1 cellular context compared by ENCODE assay signal in the genomic region with DNA sequence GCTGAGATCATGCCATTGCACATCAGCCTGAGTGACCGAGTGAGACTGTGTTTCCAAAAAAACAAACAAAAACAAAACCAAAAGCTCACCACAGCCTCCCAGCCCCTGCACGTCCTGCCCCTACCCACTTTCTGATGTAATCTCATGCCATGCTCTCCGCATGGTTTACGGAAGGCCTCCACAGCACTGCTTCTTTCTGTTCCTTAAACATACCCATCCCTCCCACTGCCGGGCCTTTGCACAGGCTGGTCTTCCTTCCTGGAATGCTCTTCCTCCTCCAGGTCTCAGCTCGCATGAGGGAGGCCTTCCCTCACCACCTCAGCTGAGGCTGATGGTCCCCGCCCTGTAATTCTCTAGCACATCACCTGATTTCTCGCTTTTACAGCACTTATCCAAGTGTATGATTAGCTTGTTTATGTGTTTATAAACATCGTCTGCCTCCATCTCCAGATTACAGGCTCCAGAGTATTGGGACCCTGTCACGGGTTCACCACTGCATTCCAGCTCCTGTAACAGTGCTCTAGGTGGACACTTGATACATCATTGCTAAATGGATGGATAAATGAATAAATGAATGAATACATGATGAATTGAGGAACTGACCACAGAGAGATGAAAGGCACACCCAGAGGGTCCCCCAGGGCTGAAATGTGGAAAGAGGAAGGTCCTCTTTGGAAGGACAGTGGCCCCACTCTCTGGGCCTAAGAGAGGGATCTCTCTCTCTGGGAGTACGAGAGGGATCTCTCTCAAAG.
TF ChIP-seq lines count a peak whose summit lies in the region.

No MANE protein-coding gene starts in this region.

TF ChIP-seq in endothelial cell of umbilical vein, 7 proteins besides CTCF, POLR2A, EP300 and RAD21 (continued from another document):
- TF ChIP-seq, protein P1, sequence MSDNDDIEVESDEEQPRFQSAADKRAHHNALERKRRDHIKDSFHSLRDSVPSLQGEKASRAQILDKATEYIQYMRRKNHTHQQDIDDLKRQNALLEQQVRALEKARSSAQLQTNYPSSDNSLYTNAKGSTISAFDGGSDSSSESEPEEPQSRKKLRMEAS (IDR thresholded peaks at IDR 0.05; ENCODE audit: insufficient read depth, insufficient read length), result no peak
- TF ChIP-seq POLR2AphosphoS5 (IDR thresholded peaks at IDR 0.05; ENCODE audit: insufficient read depth, low read depth, low read length) (no peak), FOS (IDR thresholded peaks at IDR 0.05; ENCODE audit: borderline replicate concordance, insufficient read depth, low read length) (no peak), JUN (IDR thresholded peaks at IDR 0.05; ENCODE audit: borderline replicate concordance, insufficient read depth, insufficient read length, low read depth) (no peak), MYC (IDR thresholded peaks at IDR 0.05; ENCODE audit: low read depth, low read length) (no peak), GATA2 (IDR thresholded peaks at IDR 0.05; ENCODE audit: insufficient read depth, insufficient read length, low read depth, low read length) (no peak)
TF ChIP-seq in endothelial cell of umbilical vein: peak in this region for 0.
